In the genomic region with DNA sequence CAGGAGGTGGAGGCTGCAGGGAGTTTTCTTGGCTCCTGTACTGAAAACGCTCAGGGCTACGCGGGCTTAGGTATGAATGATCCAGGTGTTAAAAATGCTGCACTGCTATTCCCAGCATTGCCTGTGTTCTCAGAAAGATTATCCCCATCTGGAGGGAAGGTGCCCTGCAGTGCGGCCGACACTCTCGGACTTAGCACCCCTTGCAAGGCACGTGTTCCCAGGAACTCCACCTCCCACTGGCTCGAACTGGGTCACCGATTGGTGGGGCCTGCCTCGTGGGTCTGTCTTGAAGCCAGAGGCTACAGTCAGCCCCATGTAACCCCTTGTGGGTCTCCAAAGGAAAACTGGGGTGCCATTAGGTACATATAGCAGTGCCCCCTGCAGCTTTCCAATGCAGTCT, we compare ENCODE assay signal across 33 cellular contexts.
"Had no signal": no experiment of that assay in that cellular context is flagged by ENCODE, and none has a peak within 500 bp of the region (broad histone marks: within the 10 kb centered on the region; RNA-seq: fewer than 3 reads in every experiment).

No MANE protein-coding gene starts in this region.

- ATAC-seq: activated CD4-positive, CD25-positive, alpha-beta regulatory T cell treated with anti-CD3 and anti-CD28 coated beads, Interleukin-2, amount 50 U/mL, for 24 hours; activated CD8-positive, alpha-beta T cell treated with anti-CD3 and anti-CD28 coated beads for 36 hours; activated T-cell treated with anti-CD3 and anti-CD28 coated beads, Interleukin-2, amount 50 U/mL, for 4 hours; activated T-helper 17 cell treated with anti-CD3 and anti-CD28 coated beads, Interleukin-2, amount 50 U/mL, for 72 hours; esophagus mucosa; T-cell; T-helper 17 cell had no signal

- H3K36me3 ChIP-seq: brain microvascular endothelial cell, WERI-Rb-1 had no signal

- H3K27ac Mint-ChIP-seq: activated B cell treated with CpG ODN at 0.5 μM for 24 hours; activated CD8-positive, alpha-beta T cell treated with anti-CD3 and anti-CD28 coated beads for 36 hours; activated naive CD8-positive, alpha-beta T cell; activated T-helper 17 cell treated with anti-CD3 and anti-CD28 coated beads, Interleukin-2, amount 50 U/mL, for 72 hours; dendritic cell treated with granulocyte-macrophage colony-stimulating factor and Interleukin-4, amounts not matched to agents 40 ng/mL and 50 ng/mL, for 4 days; endodermal cell; T-helper 17 cell; T-helper 2 cell treated with Interferon-gamma antibody and Interleukin-4, amounts not matched to agents 5 μg/mL and 100 μg/mL, for 36 hours had no signal

- H3K4me1 Mint-ChIP-seq: activated T-helper 17 cell treated with anti-CD3 and anti-CD28 coated beads, Interleukin-2, amount 50 U/mL, for 72 hours had no signal

- H3K9me3 Mint-ChIP-seq: activated B cell treated with CpG ODN at 0.5 μM for 24 hours; activated CD8-positive, alpha-beta T cell treated with anti-CD3 and anti-CD28 coated beads for 36 hours; activated T-cell treated with anti-CD3 and anti-CD28 coated beads, Interleukin-2, amount 50 U/mL, for 4 hours; activated T-helper 17 cell treated with anti-CD3 and anti-CD28 coated beads, Interleukin-2, amount 50 U/mL, for 72 hours; central memory CD8-positive, alpha-beta T cell; dendritic cell treated with granulocyte-macrophage colony-stimulating factor and Interleukin-4, amounts not matched to agents 40 ng/mL and 50 ng/mL, for 4 days; endodermal cell; T-cell; T-helper 2 cell treated with Interferon-gamma antibody and Interleukin-4, amounts not matched to agents 5 μg/mL and 100 μg/mL, for 36 hours had no signal

- H3K4me3 Mint-ChIP-seq: activated B cell treated with CpG ODN at 0.5 μM for 24 hours; activated CD8-positive, alpha-beta T cell treated with anti-CD3 and anti-CD28 coated beads for 36 hours; activated naive CD8-positive, alpha-beta T cell; activated T-cell treated with anti-CD3 and anti-CD28 coated beads, Interleukin-2, amount 50 U/mL, for 4 hours; activated T-helper 17 cell treated with anti-CD3 and anti-CD28 coated beads, Interleukin-2, amount 50 U/mL, for 72 hours; central memory CD8-positive, alpha-beta T cell; dendritic cell treated with granulocyte-macrophage colony-stimulating factor and Interleukin-4, amounts not matched to agents 40 ng/mL and 50 ng/mL, for 4 days; endodermal cell; T-cell; T-helper 17 cell; T-helper 2 cell treated with Interferon-gamma antibody and Interleukin-4, amounts not matched to agents 5 μg/mL and 100 μg/mL, for 36 hours had no signal

- FAIRE-seq: astrocyte, bronchial epithelial cell, frontal cortex had no signal

- H3K27ac ChIP-seq: brain microvascular endothelial cell, coronary artery, dorsolateral prefrontal cortex, WERI-Rb-1 had no signal

- H3K4me3 ChIP-seq: coronary artery, dorsolateral prefrontal cortex had no signal

- H3K27me3 Mint-ChIP-seq: activated B cell treated with CpG ODN at 0.5 μM for 24 hours; activated CD8-positive, alpha-beta T cell treated with anti-CD3 and anti-CD28 coated beads for 36 hours; activated naive CD8-positive, alpha-beta T cell; activated T-helper 17 cell treated with anti-CD3 and anti-CD28 coated beads, Interleukin-2, amount 50 U/mL, for 72 hours; central memory CD8-positive, alpha-beta T cell; T-cell; T-helper 17 cell had no signal

- DNase-seq: activated B cell treated with CpG ODN at 0.5 μM for 24 hours; activated CD4-positive, alpha-beta T cell treated with anti-CD3 and anti-CD28 coated beads for 48 hours; activated CD4-positive, alpha-beta T cell treated with anti-CD3 and anti-CD28 coated beads, Interleukin-2, amount 50 U/mL, for 1 hour; activated CD4-positive, alpha-beta T cell treated with anti-CD3 and anti-CD28 coated beads, Interleukin-2, amount 50 U/mL, for 48 hours; activated CD8-positive, alpha-beta memory T cell treated with anti-CD3 and anti-CD28 coated beads for 24 hours; activated CD8-positive, alpha-beta T cell treated with anti-CD3 and anti-CD28 coated beads for 36 hours; activated effector memory CD4-positive, alpha-beta T cell treated with Interleukin-2 at 50 U/mL for 16 hours; activated gamma-delta T cell treated with Interleukin-2 at 50 U/mL for 16 hours; activated naive CD4-positive, alpha-beta T cell treated with anti-CD3 and anti-CD28 coated beads, Interleukin-2, amount 50 U/mL, for 16 hours; activated naive CD4-positive, alpha-beta T cell treated with Interleukin-2 at 50 U/mL for 16 hours; activated T-cell treated with anti-CD3 and anti-CD28 coated beads, Interleukin-2, amount 50 U/mL, for 4 hours; amniotic stem cell; anterior cingulate cortex; brain microvascular endothelial cell; dorsolateral prefrontal cortex; effector memory CD4-positive, alpha-beta T cell; endodermal cell; foreskin fibroblast; T-cell; T-helper 17 cell; T1000; WERI-Rb-1 had no signal

- H3K27me3 ChIP-seq: brain microvascular endothelial cell, dorsolateral prefrontal cortex had no signal

- H3K36me3 Mint-ChIP-seq: activated naive CD8-positive, alpha-beta T cell; T-cell had no signal
